1 cellular context compared by ENCODE assay signal in the genomic region with DNA sequence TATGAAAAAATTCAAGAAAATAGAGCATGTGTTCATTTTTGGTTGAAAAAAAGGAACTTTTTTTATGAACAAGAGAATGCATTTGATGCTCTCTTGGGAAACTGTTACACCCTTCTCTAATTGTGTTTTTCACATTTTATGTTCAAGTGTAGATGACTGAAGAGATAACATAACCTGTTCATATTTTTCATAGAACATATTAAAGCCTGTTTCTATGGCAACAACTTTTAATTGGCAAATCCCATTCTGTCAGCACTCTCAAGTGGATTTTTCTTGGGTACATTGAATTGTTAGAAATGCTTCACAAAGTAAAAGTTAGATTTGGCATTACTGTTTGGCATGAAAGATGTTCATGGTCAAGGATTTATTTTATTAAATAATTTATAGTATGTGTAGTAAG.
TF ChIP-seq lines count a peak whose summit lies in the region.

No MANE protein-coding gene starts in this region.

TF ChIP-seq in IMR-90, 13 proteins besides CTCF, POLR2A, EP300 and RAD21 (continued from another document):
- TF ChIP-seq ELK1 (IDR thresholded peaks at IDR 0.05; ENCODE audit: borderline replicate concordance, low read depth, low read length), result no peak
